ENCODE assay signal across 1 cellular context in genomic region chr21:32415999-32416398, GRCh38.
A peak's percentile ranks its signal among the peaks of the same experiment; 100 is the strongest.
TF ChIP-seq lines count a peak whose summit lies in the region.

No MANE protein-coding gene starts in this region.

TF ChIP-seq in HEK293, 187 proteins besides CTCF, POLR2A, EP300 and RAD21 (continued from another document):
- TF ChIP-seq PATZ1 (tag by site-specific recombination; IDR thresholded peaks at IDR 0.05) (no peak), PRDM2 (tag by site-specific recombination; IDR thresholded peaks at IDR 0.05; ENCODE audit: borderline replicate concordance) (no peak), ZNF473 (tag by site-specific recombination; IDR thresholded peaks at IDR 0.05) (no peak), ZNF324 (tag by site-specific recombination; IDR thresholded peaks at IDR 0.05) (no peak), ZBTB48 (tag by site-specific recombination; IDR thresholded peaks at IDR 0.05) (peak; percentile 100), PRDM10 (tag by site-specific recombination; IDR thresholded peaks at IDR 0.05) (peak; percentile 76), ZNF362 (tag by site-specific recombination; IDR thresholded peaks at IDR 0.05) (no peak)
